ENCODE assay signal across 12 cellular contexts in genomic region chr2:186595219-186595618, GRCh38. TPM values are rescaled to one million over a fixed set of nuclear protein-coding genes. Genes with fewer than 3 reads are reported as not detected.
DNase-seq lines count a peak whose midpoint lies in the region; ATAC-seq and TF ChIP-seq lines count a peak whose summit lies in the region.
"Had no signal": no experiment of that assay in that cellular context is flagged by ENCODE, and none has a peak within 500 bp of the region (broad histone marks: within the 10 kb centered on the region; RNA-seq: fewer than 3 reads in every experiment).

No MANE protein-coding gene starts in this region.

- peaks cover 93% of the 10 kb centered on the region for H4K20me1 ChIP-seq in smooth muscle cell (ENCODE audit: low read depth)

- peaks cover 11% of the 10 kb centered on the region for H3F3A ChIP-seq in smooth muscle cell (ENCODE audit: low read depth)

- no peak overlapping the region for H3K4me3 ChIP-seq in smooth muscle cell
- H3K4me3 ChIP-seq: SJSA1 had no signal

- H3K79me2 ChIP-seq in smooth muscle cell (ENCODE audit: low read depth): peaks cover 100% of the 10 kb centered on the region

- H3K27me3 ChIP-seq in smooth muscle cell (ENCODE audit: low read depth): no peaks in the 10 kb centered on the region
- H3K27me3 ChIP-seq: SJSA1 had no signal

- no peaks in the 10 kb centered on the region for H3K9me3 ChIP-seq in smooth muscle cell (replicated peaks; ENCODE audit: low read depth)
- H3K9me3 ChIP-seq: SJSA1 had no signal

- no peak overlapping the region for H2AFZ ChIP-seq in smooth muscle cell (ENCODE audit: low read depth)

- no peak for TF ChIP-seq CTCF in smooth muscle cell (IDR thresholded peaks at IDR 0.05; ENCODE audit: borderline replicate concordance, insufficient read depth, poor library complexity, severe bottlenecking)

- ATAC-seq in left ventricle myocardium superior (peak; percentile 68), GM18520 (IDR thresholded peaks at IDR 0.05; ENCODE audit: unreplicated experiment) (no peak), HG02759 (IDR thresholded peaks at IDR 0.05; ENCODE audit: unreplicated experiment) (no peak)

- WGBS in smooth muscle cell (ENCODE audit: low lambda C conversion rate): 89% methylated on average over 2 of the region's 2 CpGs

- DNase-seq in HuH-7.5 (ENCODE audit: low spot score) (peak; percentile 33), amniotic epithelial cell (ENCODE audit: low read depth) (peak; percentile 51), left ventricle myocardium superior (no peak), smooth muscle cell (lab: John Stamatoyannopoulos, UW; ENCODE audit: unreplicated experiment) (no peak), T-helper 1 cell (no peak)
- DNase-seq: activated CD4-positive, alpha-beta T cell treated with anti-CD3 and anti-CD28 coated beads, Interleukin-2, amount 50 U/mL, for 1 hour; activated naive CD8-positive, alpha-beta T cell treated with anti-CD3 and anti-CD28 coated beads, Interleukin-2, amount 10 ng/mL, durations not matched to agents 7 days and 5 days; NCI-H2029 treated with DMSO at 0.1 percent for 48 hours; stimulated activated CD4-positive, alpha-beta T cell treated with anti-CD3 and anti-CD28 coated beads, Interleukin-4, amount 100 ng/mL, for 4 hours had no signal

- H3K27ac ChIP-seq in smooth muscle cell (ENCODE audit: low read depth): peak overlapping the region; percentile 99
- H3K27ac ChIP-seq: SJSA1 had no signal

- intact Hi-C loops in left ventricle myocardium superior (cut with micrococcal nuclease): no loop called here

- peaks cover 68% of the 10 kb centered on the region for H3K4me1 ChIP-seq in smooth muscle cell (ENCODE audit: low read depth)

- no peak overlapping the region for H3K9ac ChIP-seq in smooth muscle cell (ENCODE audit: low read depth)

- no peaks in the 10 kb centered on the region for H3K36me3 ChIP-seq in smooth muscle cell (ENCODE audit: low read depth)

- peak overlapping the region; percentile 86 for H3K4me2 ChIP-seq in smooth muscle cell

RNA-seq across cellular contexts. Expression of gene ITGAV, which starts 5.4 kb away (rescaled TPM):
- total RNA-seq in left ventricle myocardium superior: 143 TPM
- 360 and 467 TPM in 2 replicates for total RNA-seq in smooth muscle cell
- polyA plus RNA-seq in smooth muscle cell: 70.8 and 78.3 TPM in 2 replicates

Comparison
In these comparisons a context has a peak if more than half of its experiments do, and no peak if none do; other contexts are left out.
1. DNase-seq: peak in HuH-7.5 (single experiment) and amniotic epithelial cell (single experiment); none in left ventricle myocardium superior (single experiment), smooth muscle cell (single experiment) and T-helper 1 cell (0 of 5).